8 cellular contexts compared by ENCODE assay signal in the genomic region with DNA sequence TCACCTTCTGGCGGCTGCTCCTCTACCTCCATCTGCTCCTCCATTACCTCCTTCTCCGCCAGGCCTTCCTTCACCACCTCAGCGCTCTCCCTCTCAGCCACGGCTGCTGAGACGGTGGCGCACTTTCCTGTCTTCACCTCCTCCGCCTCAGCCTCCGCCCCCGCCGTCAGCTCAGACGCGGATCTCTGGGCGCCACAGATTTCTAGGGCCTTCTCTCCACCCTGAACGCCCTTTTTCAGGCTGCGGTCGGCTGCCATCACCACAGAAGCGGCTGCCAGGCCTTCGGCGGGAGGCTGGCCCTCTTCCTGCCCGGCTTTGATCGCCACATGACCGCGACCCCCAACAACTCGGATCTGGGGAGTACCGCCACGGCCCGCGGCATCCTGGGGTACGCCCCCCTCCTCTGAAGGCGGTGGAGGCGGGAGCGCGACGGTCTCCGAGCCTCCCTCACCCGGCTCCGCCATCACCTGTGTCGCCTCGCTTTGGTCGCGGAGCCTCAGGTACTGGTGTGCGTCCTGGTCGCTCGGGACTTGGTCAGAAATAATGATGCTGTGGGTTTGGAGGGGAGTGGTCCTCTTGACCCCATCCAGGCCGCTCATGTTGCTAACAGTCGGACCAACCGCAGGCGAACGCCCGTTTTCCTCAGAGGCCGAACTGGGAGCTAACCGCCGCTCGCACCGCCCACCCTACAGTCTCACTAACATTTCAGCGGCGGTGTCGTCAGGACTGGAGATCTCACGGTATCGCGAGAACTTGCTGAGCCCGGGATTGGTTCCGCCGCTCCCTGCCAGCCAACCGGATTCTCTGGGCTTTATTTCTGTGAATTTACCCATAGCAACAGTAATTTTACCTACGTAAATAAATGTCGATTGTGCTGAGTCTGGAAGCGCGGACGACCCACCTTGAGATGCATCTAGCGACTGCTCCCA. TPM values are rescaled to one million over a fixed set of nuclear protein-coding genes. Genes with fewer than 3 reads are reported as not detected.
DNase-seq lines count a peak whose midpoint lies in the region; ATAC-seq and TF ChIP-seq lines count a peak whose summit lies in the region.

A gene (minus strand): TSS at position 699 of the 929 bp plus-strand sequence. CDS start 100 bp downstream, at position 599.

- H3K27me3 ChIP-seq in spleen (replicated peaks in 1 of 7) = no peaks in the 10 kb centered on the region

- 0 to 1% (median 0%) methylated on average over 55 to 71 of the region's 71 CpGs for WGBS in spleen, 5 donors

- TF ChIP-seq CTCF in AG09309 (IDR thresholded peaks at IDR 0.05; ENCODE audit: control insufficient read depth, insufficient read depth, low read depth, low read length, missing control alignments) (peak; percentile 21), spleen (IDR thresholded peaks at IDR 0.05 in 8 of 11, conservative IDR thresholded peaks at IDR 0.05 in 3 of 11) (peak in 3 of 11 experiments; percentile 7 to 23 (median 22))

- peaks cover 0 to 29% (median 8%) of the 10 kb centered on the region in 6 donors for H3K36me3 ChIP-seq in spleen

- peak; percentile 96 for ATAC-seq in GM19023 (IDR thresholded peaks at IDR 0.05; ENCODE audit: unreplicated experiment)
- peak; percentile 94 for ATAC-seq in HG03280 (IDR thresholded peaks at IDR 0.05; ENCODE audit: unreplicated experiment)

- H3K4me3 ChIP-seq in AG09309 (ENCODE audit: control insufficient read depth, low read depth, low read length) (peak within 1 kb of the TSS; percentile 91), spleen (peak within 1 kb of the TSS; percentile 50 to 91 (median 81))

- peak; percentile 91 to 99 (median 92) for TF ChIP-seq POLR2A in spleen (IDR thresholded peaks at IDR 0.05)

- no peaks in the 10 kb centered on the region for H3K9me3 ChIP-seq in spleen

- peak; percentile 91 for DNase-seq in AG09309 (ENCODE audit: low read depth)
- peak; percentile 92 for DNase-seq in NCI-H345 treated with DMSO at 0.1 percent for 48 hours (lab: John Stamatoyannopoulos, UW; ENCODE audit: unreplicated experiment)
- peak; percentile 77 to 88 (median 85) for DNase-seq in activated CD4-positive, CD25-positive, alpha-beta regulatory T cell (lab: John Stamatoyannopoulos, UW)
- DNase-seq in central memory CD4-positive, alpha-beta T cell = peak; percentile 97
- peak; percentile 96 for DNase-seq in inferior parietal cortex (ENCODE audit: extremely low spot score)
- peak; percentile 97 for DNase-seq in spleen

- intact Hi-C loops in spleen (cut with DNase I; ENCODE audit: low total_unique reads) = loop anchor here (5.0 kb wide), 1 partner anchor 253 kb away; no protein-coding TSS in a partner anchor

- peak within 1 kb of the TSS; percentile 88 to 100 (median 99) for H3K27ac ChIP-seq in spleen

- peaks cover 37 to 86% (median 61%) of the 10 kb centered on the region in 6 donors for H3K4me1 ChIP-seq in spleen

RNA-seq across cellular contexts. Expression of the gene that starts here (rescaled TPM):
- 10 to 100 TPM; 63.1 to 97.7 (median 73.4) TPM for total RNA-seq in spleen
- polyA plus RNA-seq in spleen = 10 to 100 TPM; 28.7 to 41.7 (median 29.2) TPM

Comparison
In these comparisons a context has a peak if more than half of its experiments do, and no peak if none do; other contexts are left out.
1. Peak in every context shown above with its lines: DNase-seq, ATAC-seq, H3K4me3 ChIP-seq and H3K27ac ChIP-seq.